Comparison of ENCODE assay signal across 8 cellular contexts in the genomic region with DNA sequence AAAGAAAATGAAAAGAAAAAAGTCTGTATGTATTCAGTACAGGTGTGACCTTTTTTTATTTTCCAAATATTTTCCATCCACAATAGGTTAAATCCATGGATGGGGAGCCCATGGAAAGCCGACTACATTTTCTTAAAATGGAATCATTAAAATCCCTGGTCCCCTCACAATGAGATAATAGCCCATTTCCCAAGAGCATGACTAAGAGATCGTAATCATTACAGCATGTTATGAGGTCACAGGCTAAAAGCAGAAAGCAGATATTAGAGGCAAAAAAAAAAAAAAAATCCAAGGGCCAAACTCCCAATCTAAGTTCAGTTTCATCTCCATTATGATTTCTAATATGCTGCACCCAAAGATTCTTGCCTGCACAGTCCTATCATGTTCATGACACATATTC. TPM values are rescaled to one million over a fixed set of nuclear protein-coding genes. Genes with fewer than 3 reads are reported as not detected.
A peak's percentile ranks its signal among the peaks of the same experiment; 100 is the strongest.
DNase-seq lines count a peak whose midpoint lies in the region; ATAC-seq and TF ChIP-seq lines count a peak whose summit lies in the region.

No MANE protein-coding gene starts in this region.

- H3K27me3 ChIP-seq in PC-9 (ENCODE audit: insufficient read depth, low read depth) (no peaks in the 10 kb centered on the region), stomach (no peaks in the 10 kb centered on the region), WERI-Rb-1 (ENCODE audit: insufficient read depth, low read depth, severe bottlenecking) (no peaks in the 10 kb centered on the region)

- TF ChIP-seq CTCF in PC-9 (conservative IDR thresholded peaks at IDR 0.05), result no peak
- no peak for TF ChIP-seq CTCF in epithelial cell of esophagus (IDR thresholded peaks at IDR 0.05; ENCODE audit: insufficient read depth, low read depth, low read length, missing control alignments)
- no peak for TF ChIP-seq CTCF in stomach (IDR thresholded peaks at IDR 0.05)
- no peak for TF ChIP-seq CTCF in WERI-Rb-1 (IDR thresholded peaks at IDR 0.05; ENCODE audit: low read depth, low read length)

- H3K79me2 ChIP-seq in PC-9 (ENCODE audit: low read depth), result peaks cover 40% of the 10 kb centered on the region

- peak overlapping the region; percentile 91 for H3K4me2 ChIP-seq in PC-9

- H3K27me3 Mint-ChIP-seq in activated CD8-positive, alpha-beta memory T cell treated with anti-CD3 and anti-CD28 coated beads, Interleukin-2, amount 10 ng/mL, durations not matched to agents 7 days and 5 days, result no peaks in the 10 kb centered on the region

- H3K9me3 ChIP-seq in PC-9 (ENCODE audit: insufficient read depth, low read depth) (no peaks in the 10 kb centered on the region), stomach (no peaks in the 10 kb centered on the region), WERI-Rb-1 (ENCODE audit: severe bottlenecking) (no peaks in the 10 kb centered on the region)

- POLR2A ChIA-PET in PC-9 (lab: Charles Lee; ENCODE audit: unreplicated experiment), result interaction anchor here (0.5 to 0.6 kb wide), 7 partner anchors 128 to 1909 kb away, joined by 3 to 9 read pairs (median 5); no protein-coding TSS in a partner anchor

- H3K4me1 ChIP-seq in PC-9 (replicated peaks; ENCODE audit: insufficient read depth), result peaks cover 28% of the 10 kb centered on the region
- peaks cover 21 to 88% (median 60%) of the 10 kb centered on the region in 4 donors for H3K4me1 ChIP-seq in stomach

- peak overlapping the region; percentile 83 for H3K4me3 Mint-ChIP-seq in activated CD8-positive, alpha-beta memory T cell treated with anti-CD3 and anti-CD28 coated beads, Interleukin-2, amount 10 ng/mL, durations not matched to agents 7 days and 5 days

- H3K27ac ChIP-seq in PC-9 (peak overlapping the region; percentile 87), stomach (peak overlapping the region in 4 of 5 donors; percentile 86 to 94 (median 90)), WERI-Rb-1 (no peak overlapping the region)

- peaks cover 16% of the 10 kb centered on the region for H3K36me3 Mint-ChIP-seq in activated CD8-positive, alpha-beta memory T cell treated with anti-CD3 and anti-CD28 coated beads, Interleukin-2, amount 10 ng/mL, durations not matched to agents 7 days and 5 days

- H3K4me1 Mint-ChIP-seq in activated CD8-positive, alpha-beta memory T cell treated with anti-CD3 and anti-CD28 coated beads, Interleukin-2, amount 10 ng/mL, durations not matched to agents 7 days and 5 days, result peaks cover 82% of the 10 kb centered on the region

- no peak for TF ChIP-seq POLR2A in stomach (IDR thresholded peaks at IDR 0.05)

- peaks cover 18% of the 10 kb centered on the region for H3F3A ChIP-seq in PC-9 (ENCODE audit: insufficient read depth, low read depth)

- no TSS peak for BruUV-seq in PC-9 (replicated peaks; lab: Mats Ljungman, UMichigan)

- H3K4me3 ChIP-seq in PC-9 (peak overlapping the region; percentile 80), epithelial cell of esophagus (ENCODE audit: low read length) (no peak overlapping the region), stomach (peak overlapping the region in 3 of 4 donors; percentile 45 to 59 (median 53)), WERI-Rb-1 (ENCODE audit: low read depth, low read length) (no peak overlapping the region)

- no peaks in the 10 kb centered on the region for H3K36me3 ChIP-seq in PC-9 (ENCODE audit: low read depth)
- no peaks in the 10 kb centered on the region for H3K36me3 ChIP-seq in stomach
- H3K36me3 ChIP-seq in WERI-Rb-1, result peaks cover 6% of the 10 kb centered on the region

- H3K27ac Mint-ChIP-seq in activated CD8-positive, alpha-beta memory T cell treated with anti-CD3 and anti-CD28 coated beads, Interleukin-2, amount 10 ng/mL, durations not matched to agents 7 days and 5 days, result peak overlapping the region; percentile 89

- H4K20me1 ChIP-seq in PC-9 (ENCODE audit: insufficient read depth), result peaks cover 12% of the 10 kb centered on the region; the same call in 1 of the 2 replicates

- no peaks in the 10 kb centered on the region for H3K9me2 ChIP-seq in PC-9 (ENCODE audit: insufficient read depth)

- no peaks in the 10 kb centered on the region for H3K9me3 Mint-ChIP-seq in activated CD8-positive, alpha-beta memory T cell treated with anti-CD3 and anti-CD28 coated beads, Interleukin-2, amount 10 ng/mL, durations not matched to agents 7 days and 5 days (ENCODE audit: low read depth)

- DNase-seq in activated CD8-positive, alpha-beta memory T cell treated with anti-CD3 and anti-CD28 coated beads, Interleukin-2, amount 10 ng/mL, durations not matched to agents 7 days and 5 days, result no peak
- no peak for DNase-seq in activated CD8-positive, alpha-beta memory T cell treated with anti-CD3 and anti-CD28 coated beads for 24 hours
- peak in 1 of 2 experiments; percentile 73 for DNase-seq in PC-9
- DNase-seq in epithelial cell of esophagus (ENCODE audit: low read depth), result peak; percentile 80
- DNase-seq in stomach, result no peak
- DNase-seq in WERI-Rb-1, result no peak
- no peak for DNase-seq in posterior vena cava (ENCODE audit: low spot score)

- ATAC-seq in activated CD8-positive, alpha-beta memory T cell treated with anti-CD3 and anti-CD28 coated beads, Interleukin-2, amount 10 ng/mL, durations not matched to agents 7 days and 5 days, result no peak
- no peak for ATAC-seq in HG02885 (IDR thresholded peaks at IDR 0.05; ENCODE audit: poor library complexity, unreplicated experiment)

- intact Hi-C loops in PC-9 (cut with micrococcal nuclease; ENCODE audit: unreplicated experiment), result no loop called here
- intact Hi-C loops in stomach (cut with DNase I; ENCODE audit: low total_unique reads), result no loop called here
- intact Hi-C loops in posterior vena cava (cut with DNase I), result no loop called here

- 27 to 39% (median 30%) methylated on average over 2 of the region's 2 CpGs for WGBS in stomach, 5 donors

- TF ChIP-seq EP300 in stomach (IDR thresholded peaks at IDR 0.05), result no peak

- CTCF ChIA-PET in activated CD8-positive, alpha-beta memory T cell treated with anti-CD3 and anti-CD28 coated beads, Interleukin-2, amount 10 ng/mL, durations not matched to agents 7 days and 5 days (lab: Charles Lee), result interaction anchor here (0.7 to 4.6 kb wide), 10 partner anchors 9 to 318 kb away, joined by 3 to 35 read pairs (median 4); no protein-coding TSS in a partner anchor
- CTCF ChIA-PET in PC-9 (lab: Charles Lee), result interaction anchor here (0.7 kb wide), 1 partner anchor 9 kb away, joined by 7 read pairs; no protein-coding TSS in a partner anchor

- no peak overlapping the region for H2AFZ ChIP-seq in PC-9

RNA-seq across cellular contexts. Expression of a gene that starts 44.7 kb away (rescaled TPM):
- total RNA-seq in activated CD8-positive, alpha-beta memory T cell treated with anti-CD3 and anti-CD28 coated beads, Interleukin-2, amount 10 ng/mL, durations not matched to agents 7 days and 5 days, result 100 to 1,000 TPM; 151 to 156 TPM
- total RNA-seq in PC-9 (2021) (40.3 and 41.0 TPM in 2 replicates), stomach (100 to 1,000 TPM in 2 of 5 donors, 10 to 100 TPM in 3; 32.7 to 137 (median 80.2) TPM), posterior vena cava (10 to 100 TPM; 27.0 to 42.9 TPM)
- 10 to 100 TPM; 29.6 to 51.5 (median 30.6) TPM for polyA plus RNA-seq in stomach

Comparison
In these comparisons a context has a peak if more than half of its experiments do, and no peak if none do; other contexts are left out.
1. H3K4me3 ChIP-seq: peak in PC-9 (single experiment) and stomach (3 of 4); none in epithelial cell of esophagus (single experiment) and WERI-Rb-1 (single experiment).